Comparison of ENCODE assay signal across 8 cellular contexts in genomic region chr21:34614443-34614692, GRCh38. TPM values are rescaled to one million over a fixed set of nuclear protein-coding genes. Genes with fewer than 3 reads are reported as not detected.
A peak's percentile ranks its signal among the peaks of the same experiment; 100 is the strongest.
DNase-seq lines count a peak whose midpoint lies in the region; ATAC-seq, FAIRE-seq and TF ChIP-seq lines count a peak whose summit lies in the region.

No MANE protein-coding gene starts in this region.

- H3K27ac ChIP-seq in astrocyte (ENCODE audit: low read depth, low read length) (no peak overlapping the region), vagina (no peak overlapping the region)

- peaks cover 12% of the 10 kb centered on the region for H3K4me1 ChIP-seq in astrocyte (ENCODE audit: insufficient read depth, low read length)
- peaks cover 20% of the 10 kb centered on the region for H3K4me1 ChIP-seq in vagina

- no peaks in the 10 kb centered on the region for H3K27me3 Mint-ChIP-seq in astrocyte (ENCODE audit: low read depth, unreplicated experiment)
- H3K27me3 Mint-ChIP-seq in memory B cell: no peaks in the 10 kb centered on the region

- H3K27me3 ChIP-seq in astrocyte (ENCODE audit: insufficient read depth, low read length) (peaks cover 5% of the 10 kb centered on the region), vagina (no peaks in the 10 kb centered on the region)

- H3K4me3 Mint-ChIP-seq in astrocyte (ENCODE audit: unreplicated experiment): peak overlapping the region; percentile 92
- peak overlapping the region; percentile 77 for H3K4me3 Mint-ChIP-seq in memory B cell

- H3K9me3 Mint-ChIP-seq in astrocyte (ENCODE audit: unreplicated experiment) (no peaks in the 10 kb centered on the region), memory B cell (no peaks in the 10 kb centered on the region)

- H3K9ac ChIP-seq in astrocyte (ENCODE audit: low read length): peak overlapping the region; percentile 65

- intact Hi-C loops in vagina (cut with DNase I): no loop called here

- ATAC-seq in memory B cell (ENCODE audit: low read depth): no peak
- no peak for ATAC-seq in HG03025 (IDR thresholded peaks at IDR 0.05; ENCODE audit: low FRiP score, unreplicated experiment)

- TF ChIP-seq CTCF in astrocyte (IDR thresholded peaks at IDR 0.05; ENCODE audit: insufficient read depth, low read depth, low read length): no peak
- TF ChIP-seq CTCF in vagina (IDR thresholded peaks at IDR 0.05): no peak

- H4K20me1 ChIP-seq in astrocyte (ENCODE audit: insufficient read depth, low read length): peaks cover 18% of the 10 kb centered on the region

- no peaks in the 10 kb centered on the region for H3K36me3 Mint-ChIP-seq in astrocyte (ENCODE audit: low read depth, unreplicated experiment)
- no peaks in the 10 kb centered on the region for H3K36me3 Mint-ChIP-seq in memory B cell

- FAIRE-seq in astrocyte (lab: Jason Lieb, UNC): no peak

- H3K4me1 Mint-ChIP-seq in astrocyte (ENCODE audit: low read depth, unreplicated experiment): no peaks in the 10 kb centered on the region
- peaks cover 10% of the 10 kb centered on the region for H3K4me1 Mint-ChIP-seq in memory B cell

- peak; percentile 4 for DNase-seq in stimulated activated CD4-positive, alpha-beta T cell treated with anti-CD3 and anti-CD28 coated beads, Interleukin-4, amount 100 ng/mL, for 1 hour
- no peak for DNase-seq in stimulated activated CD4-positive, alpha-beta T cell treated with anti-CD3 and anti-CD28 coated beads, Interleukin-2, amount 100 ng/mL, for 48 hours
- DNase-seq in astrocyte (ENCODE audit: low read depth) (no peak), memory B cell (ENCODE audit: low spot score in 2 of 2) (no peak), vagina (ENCODE audit: extremely low spot score in 2 of 2) (no peak), NCI-H446 (lab: John Stamatoyannopoulos, UW) (no peak)
- DNase-seq in central memory CD4-positive, alpha-beta T cell: no peak

- peak overlapping the region; percentile 88 for H3K4me2 ChIP-seq in astrocyte (ENCODE audit: low read length)

- H3K36me3 ChIP-seq in astrocyte (ENCODE audit: insufficient read depth, low read length): no peaks in the 10 kb centered on the region
- no peaks in the 10 kb centered on the region for H3K36me3 ChIP-seq in vagina

- peak overlapping the region; percentile 79 for H2AFZ ChIP-seq in astrocyte (ENCODE audit: low read depth, low read length)

- H3K4me3 ChIP-seq in astrocyte (ENCODE audit: insufficient read depth, low read depth, low read length): peak overlapping the region; percentile 76
- peak overlapping the region; percentile 80 to 97 for H3K4me3 ChIP-seq in vagina

- H3K9me3 ChIP-seq in astrocyte (ENCODE audit: insufficient read depth, low read depth, low read length): no peaks in the 10 kb centered on the region
- H3K9me3 ChIP-seq in vagina: no peaks in the 10 kb centered on the region

- H3K27ac Mint-ChIP-seq in astrocyte (ENCODE audit: unreplicated experiment) (no peak overlapping the region), memory B cell (no peak overlapping the region)

- TF ChIP-seq POLR2A in vagina (IDR thresholded peaks at IDR 0.05): no peak

- peaks cover 21% of the 10 kb centered on the region for H3K79me2 ChIP-seq in astrocyte (ENCODE audit: insufficient read depth, low read length)

RNA-seq across cellular contexts. Expression of gene RCAN1, which starts 0.5 kb away (rescaled TPM):
- total RNA-seq in astrocyte: 164 and 197 TPM in 2 replicates
- 29.2 TPM for total RNA-seq in vagina

RNA-seq across cellular contexts. Expression of gene CLIC6, which starts 54.4 kb away (rescaled TPM):
- total RNA-seq in astrocyte: 0.22 and 0.30 TPM in 2 replicates
- total RNA-seq in vagina: 8.3 TPM
